In genomic region chr2:28423856-28424605, GRCh38 we compare ENCODE assay signal across 10 cellular contexts. TPM values are rescaled to one million over a fixed set of nuclear protein-coding genes. Genes with fewer than 3 reads are reported as not detected.
DNase-seq lines count a peak whose midpoint lies in the region; ATAC-seq, FAIRE-seq and TF ChIP-seq lines count a peak whose summit lies in the region.
"Had no signal": no experiment of that assay in that cellular context is flagged by ENCODE, and none has a peak within 500 bp of the region (broad histone marks: within the 10 kb centered on the region; RNA-seq: fewer than 3 reads in every experiment).

No MANE protein-coding gene starts in this region.

- DNase-seq in stimulated activated naive CD4-positive, alpha-beta T cell (lab: John Stamatoyannopoulos, UW): peak in 4 of 6 experiments; percentile 3 to 66 (median 48)
- DNase-seq in stimulated activated naive CD4-positive, alpha-beta T cell treated with Interleukin-2 at 50 U/mL for 16 hours (lab: John Stamatoyannopoulos, UW): no peak
- peak; percentile 57 for DNase-seq in activated CD4-positive, alpha-beta memory T cell treated with anti-CD3 and anti-CD28 coated beads for 36 hours
- DNase-seq in HepG2 (ENCODE audit: low spot score): no peak
- no peak for DNase-seq in GM19239 (ENCODE audit: insufficient read length, low spot score)
- DNase-seq in breast epithelium (ENCODE audit: low spot score in 2 of 2): no peak
- DNase-seq: NCI-H1417 treated with DMSO at 0.1 percent for 48 hours had no signal

- H3K4me3 Mint-ChIP-seq in activated CD4-positive, alpha-beta memory T cell treated with anti-CD3 and anti-CD28 coated beads for 36 hours: peak overlapping the region; percentile 24

- H3K27ac ChIP-seq in HepG2 (ENCODE audit: extremely low read length, insufficient read depth, low read length) (no peak overlapping the region), breast epithelium (no peak overlapping the region)

- H3K4me1 ChIP-seq in HepG2 (ENCODE audit: insufficient read depth, low read length) (peaks cover 25% of the 10 kb centered on the region), breast epithelium (no peaks in the 10 kb centered on the region)

- H3K4me2 ChIP-seq in HepG2 (ENCODE audit: low read depth, low read length): no peak overlapping the region

- H3K9me3 ChIP-seq in HepG2 (ENCODE audit: low read length) (no peaks in the 10 kb centered on the region), breast epithelium (no peaks in the 10 kb centered on the region)

- FAIRE-seq in HepG2 (lab: Jason Lieb, UNC): no peak
- no peak for FAIRE-seq in GM19239 (lab: Jason Lieb, UNC)

- H3K36me3 Mint-ChIP-seq in activated CD4-positive, alpha-beta memory T cell treated with anti-CD3 and anti-CD28 coated beads for 36 hours: peaks cover 8% of the 10 kb centered on the region

- H4K20me1 ChIP-seq in HepG2 (ENCODE audit: insufficient read depth, low read length): no peaks in the 10 kb centered on the region

- H3K27me3 ChIP-seq in HepG2 (ENCODE audit: control insufficient read depth in 1 of 2, insufficient read depth in 2 of 2, low read length in 2 of 2) (peaks cover 0 to 20% of the 10 kb centered on the region in 2 experiments; a peak in 2 of 5 replicates), breast epithelium (no peaks in the 10 kb centered on the region)

- intact Hi-C loops in activated CD4-positive, alpha-beta memory T cell treated with anti-CD3 and anti-CD28 coated beads for 36 hours (cut with micrococcal nuclease): loop anchor here (1.0 kb wide), 1 partner anchor 24 kb away; no protein-coding TSS in a partner anchor
- intact Hi-C loops in HepG2 (cut with micrococcal nuclease; ENCODE audit: unreplicated experiment): no loop called here
- intact Hi-C loops in breast epithelium (cut with DNase I; ENCODE audit: low total_unique reads): no loop called here

- WGBS in HepG2 (ENCODE audit: low lambda C conversion rate): 8% methylated on average over 7 of the region's 7 CpGs

- peak overlapping the region; percentile 86 for H3K27ac Mint-ChIP-seq in activated CD4-positive, alpha-beta memory T cell treated with anti-CD3 and anti-CD28 coated beads for 36 hours

- POLR2A ChIA-PET in activated CD4-positive, alpha-beta memory T cell treated with anti-CD3 and anti-CD28 coated beads for 36 hours (lab: Charles Lee): interaction anchor here (0.6 to 1.4 kb wide), 3 partner anchors 25 to 31 kb away, joined by 3 to 7 read pairs (median 4); partner anchors contain the start of gene FOSL2
- POLR2A ChIA-PET in HepG2 (lab: Yijun Ruan, JAX): no interaction called here

- no peaks in the 10 kb centered on the region for H3K36me3 ChIP-seq in HepG2 (replicated peaks in 1 of 2; ENCODE audit: control insufficient read depth in 1 of 2, insufficient read depth in 2 of 2, low read length in 2 of 2)
- H3K36me3 ChIP-seq in breast epithelium: no peaks in the 10 kb centered on the region

- TF ChIP-seq RAD21 in HepG2 (CRISPR knock-in tag; IDR thresholded peaks at IDR 0.05): no peak

- no peaks in the 10 kb centered on the region for H3K9me3 Mint-ChIP-seq in activated CD4-positive, alpha-beta memory T cell treated with anti-CD3 and anti-CD28 coated beads for 36 hours

- no peak overlapping the region for H3K4me3 ChIP-seq in HepG2 (replicated peaks in 1 of 3; ENCODE audit: insufficient read depth in 1 of 3, low read depth in 2 of 3, low read length in 3 of 3)
- no peak overlapping the region for H3K4me3 ChIP-seq in breast epithelium

- CTCF ChIA-PET in activated CD4-positive, alpha-beta memory T cell treated with anti-CD3 and anti-CD28 coated beads for 36 hours (lab: Charles Lee): interaction anchor here (0.6 to 1.9 kb wide), 2 partner anchors 57 to 670 kb away, joined by 3 to 6 read pairs; no protein-coding TSS in a partner anchor
- CTCF ChIA-PET in HepG2 (lab: Yijun Ruan, JAX; ENCODE audit: low intra/inter-chr PET ratio, low total read pairs): no interaction called here

- no TSS peak for BruUV-seq in HepG2 (replicated peaks; lab: Mats Ljungman, UMichigan)

- H3K9ac ChIP-seq in HepG2 (ENCODE audit: insufficient read depth, low read depth, low read length): no peak overlapping the region

- TF ChIP-seq CTCF in HepG2 (CRISPR knock-in tag; IDR thresholded peaks at IDR 0.05) (no peak), breast epithelium (IDR thresholded peaks at IDR 0.05) (no peak)

- TF ChIP-seq POLR2A in HepG2 (IDR thresholded peaks at IDR 0.05; ENCODE audit: insufficient read depth in 1 of 2, low read depth in 2 of 2, low read length in 2 of 2) (no peak), breast epithelium (IDR thresholded peaks at IDR 0.05) (no peak)

- TF ChIP-seq EP300 in HepG2 (IDR thresholded peaks at IDR 0.05; ENCODE audit: low read depth in 2 of 2, low read length in 2 of 2): no peak
- no peak for TF ChIP-seq EP300 in HepG2 (CRISPR knock-in tag; IDR thresholded peaks at IDR 0.05; ENCODE audit: borderline replicate concordance)

- H3K79me2 ChIP-seq in HepG2 (ENCODE audit: insufficient read depth, low read length): no peaks in the 10 kb centered on the region

- ATAC-seq in HepG2 (no peak), GM21528 (IDR thresholded peaks at IDR 0.05; ENCODE audit: low FRiP score, unreplicated experiment) (no peak), GM18858 (IDR thresholded peaks at IDR 0.05; ENCODE audit: unreplicated experiment) (no peak)
- ATAC-seq: HCT116 had no signal

- no peak overlapping the region for H2AFZ ChIP-seq in HepG2 (ENCODE audit: low read length)

- peaks cover 49% of the 10 kb centered on the region for H3K4me1 Mint-ChIP-seq in activated CD4-positive, alpha-beta memory T cell treated with anti-CD3 and anti-CD28 coated beads for 36 hours (ENCODE audit: low read depth)

- no peaks in the 10 kb centered on the region for H3K27me3 Mint-ChIP-seq in activated CD4-positive, alpha-beta memory T cell treated with anti-CD3 and anti-CD28 coated beads for 36 hours

- in situ Hi-C loops in HepG2 (cut with HindIII; ENCODE audit: extremely low pct_ligation_motif_present, low pct_unique_long_range_greater_than_20kb): no loop called here

TF ChIP-seq in HepG2, 621 proteins besides CTCF, POLR2A, EP300 and RAD21 (continues in another document):
- 0 out of 2 replicates have a peak, but pooled peaks have one; percentile 28 for TF ChIP-seq ELF3 (CRISPR knock-in tag; IDR thresholded peaks at IDR 0.05)
- no peak for TF ChIP-seq ZSCAN21 (CRISPR knock-in tag; IDR thresholded peaks at IDR 0.05; ENCODE audit: borderline replicate concordance)
- TF ChIP-seq FOXA3 (CRISPR knock-in tag; IDR thresholded peaks at IDR 0.05): 0 out of 2 replicates have a peak, but pooled peaks have one; percentile 11
- TF ChIP-seq RFX5 (IDR thresholded peaks at IDR 0.05; ENCODE audit: low read depth, low read length): no peak
- no peak for TF ChIP-seq ZIK1 (CRISPR knock-in tag; IDR thresholded peaks at IDR 0.05; ENCODE audit: borderline replicate concordance, low read depth)
- TF ChIP-seq SALL1 (CRISPR knock-in tag; IDR thresholded peaks at IDR 0.05): 0 out of 2 replicates have a peak, but pooled peaks have one; percentile 20
- 0 out of 2 replicates have a peak, but pooled peaks have one; percentile 20 for TF ChIP-seq RARA (CRISPR knock-in tag; IDR thresholded peaks at IDR 0.05)
- TF ChIP-seq DR1 (CRISPR knock-in tag; IDR thresholded peaks at IDR 0.05): no peak
- TF ChIP-seq KAT8 (CRISPR knock-in tag; IDR thresholded peaks at IDR 0.05): no peak

RNA-seq across cellular contexts. Expression of gene FOSL2, which starts 31.4 kb away (rescaled TPM):
- total RNA-seq in activated CD4-positive, alpha-beta memory T cell treated with anti-CD3 and anti-CD28 coated beads for 36 hours: 100 to 1,000 TPM; 172 to 182 TPM
- 2.3 and 3.4 TPM in 2 replicates for total RNA-seq in HepG2 (2016; rRNA removed; fragmentation: Illumina TruSeq; extraction: Trizol)
- 0.53 and 0.61 TPM in 2 replicates for total RNA-seq in HepG2 (2016; cell fraction: cytosol; rRNA removed; fragmentation: Illumina TruSeq; extraction: Trizol; ENCODE audit: low read depth)
- 2.2 and 4.1 TPM in 2 replicates for total RNA-seq in HepG2 (2016; cell fraction: insoluble cytoplasmic fraction; rRNA removed; fragmentation: Illumina TruSeq; extraction: Trizol)
- 1.3 and 1.4 TPM in 2 replicates for total RNA-seq in HepG2 (2016; cell fraction: membrane; rRNA removed; fragmentation: Illumina TruSeq; extraction: Trizol)
- 3.7 and 5.1 TPM in 2 replicates for total RNA-seq in HepG2 (2016; cell fraction: nucleus; rRNA removed; fragmentation: Illumina TruSeq; extraction: Trizol)
- 18.1 and 20.1 TPM in 2 replicates for polyA plus RNA-seq in HepG2 (2011; rRNA removed)
- 10.9 and 11.2 TPM in 2 replicates for polyA plus RNA-seq in HepG2 (2011; cell fraction: cytosol; rRNA removed)
- 37.0 and 47.3 TPM in 2 replicates for polyA plus RNA-seq in HepG2 (2011; cell fraction: nucleus; rRNA removed)
- polyA plus RNA-seq in HepG2 (2012): 25.1 and 31.2 TPM in 2 replicates
- polyA plus RNA-seq in HepG2 (2016; cell fraction: cytosol; fragmentation: Illumina TruSeq; extraction: Trizol; ENCODE audit: low read depth): 0.21 and 0.26 TPM in 2 replicates
- 2.0 and 2.4 TPM in 2 replicates for polyA plus RNA-seq in HepG2 (2016; cell fraction: insoluble cytoplasmic fraction; fragmentation: Illumina TruSeq; extraction: Trizol; ENCODE audit: low read depth)
- polyA plus RNA-seq in HepG2 (2016; cell fraction: membrane; fragmentation: Illumina TruSeq; extraction: Trizol; ENCODE audit: low read depth): 0.46 and 0.51 TPM in 2 replicates
- polyA plus RNA-seq in HepG2 (2016; cell fraction: nucleus; fragmentation: Illumina TruSeq; extraction: Trizol; ENCODE audit: insufficient read depth, low read depth): 3.9 and 4.9 TPM in 2 replicates
- polyA minus RNA-seq in HepG2 (2011; rRNA and poly(A)+ RNA removed; ENCODE audit: low replicate concordance): 62.9 and 84.8 TPM in 2 replicates
- 27.1 and 28.7 TPM in 2 replicates for polyA minus RNA-seq in HepG2 (2011; cell fraction: cytosol; rRNA and poly(A)+ RNA removed)
- 47.9 and 53.6 TPM in 2 replicates for polyA minus RNA-seq in HepG2 (2011; cell fraction: nucleus; rRNA and poly(A)+ RNA removed)
- 100 to 1,000 TPM; 106 to 116 (median 116) TPM for total RNA-seq in breast epithelium

Comparison
In these comparisons a context has a peak if more than half of its experiments do, and no peak if none do; other contexts are left out.
1. DNase-seq: peak in stimulated activated naive CD4-positive, alpha-beta T cell (4 of 6) and activated CD4-positive, alpha-beta memory T cell treated with anti-CD3 and anti-CD28 coated beads for 36 hours (single experiment); none in stimulated activated naive CD4-positive, alpha-beta T cell treated with Interleukin-2 at 50 U/mL for 16 hours (single experiment), HepG2 (single experiment), GM19239 (single experiment) and breast epithelium (0 of 2).
2. RNA of gene FOSL2, which starts 31.4 kb away (total RNA-seq): 172 to 182 TPM in activated CD4-positive, alpha-beta memory T cell treated with anti-CD3 and anti-CD28 coated beads for 36 hours and 106 to 116 TPM in breast epithelium; 0.53 to 5.1 TPM in HepG2; every median in the first group is over 10 times any median in the second.